18 cellular contexts compared by ENCODE assay signal in the genomic region with DNA sequence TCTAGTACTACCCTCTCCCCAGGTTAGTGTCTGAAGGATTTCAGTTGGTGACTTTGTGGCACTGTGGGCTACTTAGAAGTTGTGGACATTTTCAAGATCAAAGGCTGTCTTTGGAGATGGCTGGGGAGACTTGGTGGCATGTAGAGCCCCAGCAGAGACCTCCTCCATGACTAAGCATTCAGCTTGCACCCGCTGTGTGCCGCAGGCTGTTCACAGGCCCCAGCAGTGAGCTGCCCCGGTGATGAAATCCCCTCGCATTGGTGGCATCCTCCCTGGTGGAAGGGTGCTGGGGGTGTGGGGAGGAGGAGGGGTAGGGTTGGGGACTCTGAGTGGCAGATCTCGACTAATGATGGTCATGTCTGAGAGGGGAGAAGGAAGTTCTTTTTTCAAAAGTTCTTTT.
DNase-seq lines count a peak whose midpoint lies in the region; TF ChIP-seq lines count a peak whose summit lies in the region.
"Had no signal": no experiment of that assay in that cellular context is flagged by ENCODE, and none has a peak within 500 bp of the region (broad histone marks: within the 10 kb centered on the region; RNA-seq: fewer than 3 reads in every experiment).

No MANE protein-coding gene starts in this region.

- H3K27me3 ChIP-seq in A673 (replicated peaks; ENCODE audit: insufficient read depth, low read depth, low read length, poor library complexity) (no peaks in the 10 kb centered on the region), ascending aorta (no peaks in the 10 kb centered on the region), neural progenitor cell (no peaks in the 10 kb centered on the region)
- H3K27me3 ChIP-seq: colonic mucosa had no signal

- H2AFZ ChIP-seq in neural progenitor cell (replicated peaks) = no peak overlapping the region

- no peaks in the 10 kb centered on the region for H3K79me2 ChIP-seq in neural progenitor cell (ENCODE audit: low read depth)

- H3F3A ChIP-seq in neural progenitor cell (ENCODE audit: low read depth) = no peaks in the 10 kb centered on the region

- peak overlapping the region; percentile 33 for H3K27ac Mint-ChIP-seq in neural progenitor cell
- H3K27ac Mint-ChIP-seq: activated CD8-positive, alpha-beta memory T cell treated with anti-CD3 and anti-CD28 coated beads, Interleukin-2, amount 10 ng/mL, durations not matched to agents 7 days and 5 days; CD4-positive, CD25-positive, alpha-beta regulatory T cell; stimulated activated naive CD8-positive, alpha-beta T cell treated with anti-CD3 and anti-CD28 coated beads, Interleukin-15, Interleukin-2, amounts not matched to agents 100 ng/mL and 50 ng/mL, for 24 hours had no signal

- H3K9me3 ChIP-seq in A673 (ENCODE audit: low read depth, low read length, poor library complexity, severe bottlenecking) (no peaks in the 10 kb centered on the region), HEK293 (ENCODE audit: control insufficient read depth, insufficient read depth, low read depth, low read length) (no peaks in the 10 kb centered on the region), ascending aorta (no peaks in the 10 kb centered on the region), neural progenitor cell (ENCODE audit: low read depth) (no peaks in the 10 kb centered on the region)
- H3K9me3 ChIP-seq: colonic mucosa had no signal

- POLR2A ChIA-PET in A673 (lab: Charles Lee; ENCODE audit: low non-redundant PET) = no interaction called here
- POLR2A ChIA-PET in HEK293 (lab: Yijun Ruan, JAX) = no interaction called here

- no TSS peak for BruUV-seq in A673 (replicated peaks; lab: Mats Ljungman, UMichigan)

- TF ChIP-seq CTCF in A673 (conservative IDR thresholded peaks at IDR 0.05; ENCODE audit: low read depth, low read length) = no peak
- no peak for TF ChIP-seq CTCF in HEK293 (tag by site-specific recombination; IDR thresholded peaks at IDR 0.05)
- TF ChIP-seq CTCF in ascending aorta (IDR thresholded peaks at IDR 0.05) = no peak
- TF ChIP-seq CTCF in neural progenitor cell (IDR thresholded peaks at IDR 0.05) = no peak

- H3K9me3 Mint-ChIP-seq in neural progenitor cell = no peaks in the 10 kb centered on the region
- H3K9me3 Mint-ChIP-seq: CD4-positive, CD25-positive, alpha-beta regulatory T cell; stimulated activated naive CD8-positive, alpha-beta T cell treated with anti-CD3 and anti-CD28 coated beads, Interleukin-15, Interleukin-2, amounts not matched to agents 100 ng/mL and 50 ng/mL, for 24 hours had no signal

- peaks cover 38% of the 10 kb centered on the region for H3K4me1 Mint-ChIP-seq in neural progenitor cell

- H3K36me3 ChIP-seq in A673 (ENCODE audit: insufficient read depth, low read length, poor library complexity, severe bottlenecking) (no peaks in the 10 kb centered on the region), HEK293 (ENCODE audit: control insufficient read depth in 2 of 2, insufficient read depth in 1 of 2, low read length in 2 of 2) (no peaks in the 10 kb centered on the region), ascending aorta (no peaks in the 10 kb centered on the region), neural progenitor cell (no peaks in the 10 kb centered on the region)
- H3K36me3 ChIP-seq: colonic mucosa had no signal

- no peak overlapping the region for H3K4me2 ChIP-seq in neural progenitor cell

- H3K36me3 Mint-ChIP-seq in neural progenitor cell = no peaks in the 10 kb centered on the region
- H3K36me3 Mint-ChIP-seq: activated CD8-positive, alpha-beta memory T cell treated with anti-CD3 and anti-CD28 coated beads, Interleukin-2, amount 10 ng/mL, durations not matched to agents 7 days and 5 days; CD4-positive, CD25-positive, alpha-beta regulatory T cell had no signal

- CTCF ChIA-PET in A673 (lab: Charles Lee) (no interaction called here), HEK293 (lab: Yijun Ruan, JAX) (interaction anchor here (1.1 to 1.4 kb wide), 2 partner anchors 25 to 177 kb away, joined by 3 to 4 read pairs; no protein-coding TSS in a partner anchor)

- H4K20me1 ChIP-seq in neural progenitor cell (ENCODE audit: low read depth) = peaks cover 3% of the 10 kb centered on the region

- DNase-seq in A673 (ENCODE audit: low spot score) = peak; percentile 62
- peak in 1 of 2 donors; percentile 74 for DNase-seq in ascending aorta (ENCODE audit: low spot score in 2 of 2)
- DNase-seq in neural progenitor cell (ENCODE audit: low spot score) = no peak
- no peak for DNase-seq in NCI-H1694 treated with DMSO at 0.1 percent for 48 hours (lab: John Stamatoyannopoulos, UW)
- DNase-seq in activated CD4-positive, alpha-beta T cell treated with anti-CD3 and anti-CD28 coated beads, Interleukin-2, amount 50 U/mL, for 48 hours = no peak
- DNase-seq in activated naive CD4-positive, alpha-beta T cell (lab: John Stamatoyannopoulos, UW) = no peak
- DNase-seq: activated CD8-positive, alpha-beta memory T cell treated with anti-CD3 and anti-CD28 coated beads, Interleukin-2, amount 10 ng/mL, durations not matched to agents 7 days and 5 days; CD4-positive, CD25-positive, alpha-beta regulatory T cell; colonic mucosa; left colon; mesendoderm; NCI-H1436 treated with DMSO at 0.1 percent for 48 hours; NCI-H2171; trophoblast cell had no signal

- H3K27me3 Mint-ChIP-seq in neural progenitor cell (ENCODE audit: insufficient read depth, low read depth) = no peaks in the 10 kb centered on the region

- H3K4me3 Mint-ChIP-seq in neural progenitor cell = no peak overlapping the region
- H3K4me3 Mint-ChIP-seq: activated CD8-positive, alpha-beta memory T cell treated with anti-CD3 and anti-CD28 coated beads, Interleukin-2, amount 10 ng/mL, durations not matched to agents 7 days and 5 days; CD4-positive, CD25-positive, alpha-beta regulatory T cell; stimulated activated naive CD8-positive, alpha-beta T cell treated with anti-CD3 and anti-CD28 coated beads, Interleukin-15, Interleukin-2, amounts not matched to agents 100 ng/mL and 50 ng/mL, for 24 hours had no signal

- intact Hi-C loops in A673 (cut with micrococcal nuclease; ENCODE audit: unreplicated experiment) (no loop called here), ascending aorta (cut with DNase I) (loop anchor here (10.0 kb wide), 1 partner anchor 356 kb away; a partner anchor contains a TSS)

- H3K4me3 ChIP-seq in A673 (ENCODE audit: low read depth, low read length, poor library complexity, severe bottlenecking) (no peak overlapping the region), HEK293 (ENCODE audit: low read depth, low read length) (no peak overlapping the region), ascending aorta (no peak overlapping the region), neural progenitor cell (no peak overlapping the region)
- H3K4me3 ChIP-seq: colonic mucosa had no signal

- H3K27ac ChIP-seq in A673 (ENCODE audit: low read depth, low read length, poor library complexity, severe bottlenecking) = peak overlapping the region; percentile 44
- H3K27ac ChIP-seq in HEK293 (ENCODE audit: extremely low read depth, low read depth, low read length) = no peak overlapping the region
- peak overlapping the region; percentile 75 to 86 for H3K27ac ChIP-seq in ascending aorta
- no peak overlapping the region for H3K27ac ChIP-seq in neural progenitor cell
- H3K27ac ChIP-seq: colonic mucosa, HL-60, RWPE1 had no signal

- H3K4me1 ChIP-seq in A673 (ENCODE audit: insufficient read depth, low read length, poor library complexity, severe bottlenecking) (peaks cover 57% of the 10 kb centered on the region), HEK293 (ENCODE audit: control insufficient read depth, insufficient read depth, low read length) (no peaks in the 10 kb centered on the region), ascending aorta (peaks cover 26 to 34% of the 10 kb centered on the region in 2 donors), neural progenitor cell (peaks cover 7% of the 10 kb centered on the region)
- H3K4me1 ChIP-seq: colonic mucosa had no signal

- no peak overlapping the region for H3K9ac ChIP-seq in neural progenitor cell

TF ChIP-seq in HEK293, 187 proteins besides CTCF, POLR2A, EP300 and RAD21:
- peak; percentile 80 for TF ChIP-seq ZIC2 (tag by site-specific recombination; IDR thresholded peaks at IDR 0.05)
- TF ChIP-seq ZNF654 (tag by site-specific recombination; IDR thresholded peaks at IDR 0.05; ENCODE audit: low read depth) = no peak

Comparison
In these comparisons a context has a peak if more than half of its experiments do, and no peak if none do; other contexts are left out.
1. H3K27ac ChIP-seq: peak in A673 (single experiment) and ascending aorta (2 of 2); none in HEK293 (single experiment) and neural progenitor cell (single experiment).